Comparison of ENCODE assay signal across 1 cellular context in the genomic region with DNA sequence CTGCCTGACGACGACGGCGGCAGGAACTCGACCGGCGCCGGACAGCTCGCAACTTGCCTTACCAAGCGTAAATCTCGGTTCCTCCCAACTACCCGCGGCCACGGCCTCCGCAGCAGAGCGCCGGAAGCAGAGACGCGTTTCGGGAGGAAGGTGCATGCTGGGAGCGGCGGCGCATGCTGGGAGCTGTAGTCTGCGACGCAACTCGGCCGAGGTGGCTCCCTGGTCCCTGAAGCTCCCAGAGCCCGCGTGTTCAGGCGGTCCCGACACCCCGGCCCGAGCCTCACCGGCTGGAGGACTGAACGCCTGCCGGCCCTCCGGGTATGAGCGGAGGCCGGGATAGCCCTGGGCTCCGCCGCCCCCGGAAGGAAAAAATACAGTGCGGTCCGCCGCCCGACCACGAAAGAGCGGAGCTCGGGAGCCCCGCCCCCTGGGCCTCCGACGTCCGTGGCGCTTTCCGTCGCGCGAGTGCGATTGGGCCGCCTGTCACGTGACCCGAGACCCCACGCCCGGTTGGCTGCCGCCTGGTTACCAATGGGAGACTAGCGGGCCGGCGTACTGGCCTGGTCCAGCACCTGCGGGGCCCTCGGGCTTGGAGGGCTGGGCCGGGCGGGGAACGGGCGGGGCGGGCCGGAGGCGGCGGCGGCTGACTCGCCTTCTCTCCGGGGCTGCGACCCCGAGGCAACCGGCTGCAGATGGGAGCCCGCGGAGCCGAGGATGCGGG.
TF ChIP-seq lines count a peak whose summit lies in the region.

A gene with protein sequence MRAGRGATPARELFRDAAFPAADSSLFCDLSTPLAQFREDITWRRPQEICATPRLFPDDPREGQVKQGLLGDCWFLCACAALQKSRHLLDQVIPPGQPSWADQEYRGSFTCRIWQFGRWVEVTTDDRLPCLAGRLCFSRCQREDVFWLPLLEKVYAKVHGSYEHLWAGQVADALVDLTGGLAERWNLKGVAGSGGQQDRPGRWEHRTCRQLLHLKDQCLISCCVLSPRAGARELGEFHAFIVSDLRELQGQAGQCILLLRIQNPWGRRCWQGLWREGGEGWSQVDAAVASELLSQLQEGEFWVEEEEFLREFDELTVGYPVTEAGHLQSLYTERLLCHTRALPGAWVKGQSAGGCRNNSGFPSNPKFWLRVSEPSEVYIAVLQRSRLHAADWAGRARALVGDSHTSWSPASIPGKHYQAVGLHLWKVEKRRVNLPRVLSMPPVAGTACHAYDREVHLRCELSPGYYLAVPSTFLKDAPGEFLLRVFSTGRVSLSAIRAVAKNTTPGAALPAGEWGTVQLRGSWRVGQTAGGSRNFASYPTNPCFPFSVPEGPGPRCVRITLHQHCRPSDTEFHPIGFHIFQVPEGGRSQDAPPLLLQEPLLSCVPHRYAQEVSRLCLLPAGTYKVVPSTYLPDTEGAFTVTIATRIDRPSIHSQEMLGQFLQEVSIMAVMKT (plus strand): TSS at position 537 of the 721 bp plus-strand sequence. CDS start 178 bp downstream, at position 715.

TF ChIP-seq in HepG2, 621 proteins besides CTCF, POLR2A, EP300 and RAD21 (continued from another document and continues in another):
- TF ChIP-seq SMARCC2 (IDR thresholded peaks at IDR 0.05) = no peak
- TF ChIP-seq ZNF180 (CRISPR knock-in tag; IDR thresholded peaks at IDR 0.05; ENCODE audit: borderline replicate concordance, low read depth) = peak; percentile 48; the same call in 1 of the 2 replicates
- TF ChIP-seq GABPA (IDR thresholded peaks at IDR 0.05; ENCODE audit: low read depth, low read length) = no peak
- TF ChIP-seq GABPA (CRISPR knock-in tag; IDR thresholded peaks at IDR 0.05; ENCODE audit: low read depth) = peak; percentile 97
- peak; percentile 81 for TF ChIP-seq CREB1 (IDR thresholded peaks at IDR 0.05)
- peak; percentile 92 for TF ChIP-seq CREB1 (CRISPR knock-in tag; IDR thresholded peaks at IDR 0.05)
- TF ChIP-seq SUZ12 (IDR thresholded peaks at IDR 0.05; ENCODE audit: low read depth, low read length) = peak; percentile 94
- TF ChIP-seq KMT2A (CRISPR knock-in tag; IDR thresholded peaks at IDR 0.05) = peak; percentile 96
- TF ChIP-seq ARID2 (CRISPR knock-in tag; IDR thresholded peaks at IDR 0.05; ENCODE audit: borderline replicate concordance) = no peak
- TF ChIP-seq ZNF530 (CRISPR knock-in tag; IDR thresholded peaks at IDR 0.05; ENCODE audit: low read depth) = no peak
- TF ChIP-seq, protein P1, sequence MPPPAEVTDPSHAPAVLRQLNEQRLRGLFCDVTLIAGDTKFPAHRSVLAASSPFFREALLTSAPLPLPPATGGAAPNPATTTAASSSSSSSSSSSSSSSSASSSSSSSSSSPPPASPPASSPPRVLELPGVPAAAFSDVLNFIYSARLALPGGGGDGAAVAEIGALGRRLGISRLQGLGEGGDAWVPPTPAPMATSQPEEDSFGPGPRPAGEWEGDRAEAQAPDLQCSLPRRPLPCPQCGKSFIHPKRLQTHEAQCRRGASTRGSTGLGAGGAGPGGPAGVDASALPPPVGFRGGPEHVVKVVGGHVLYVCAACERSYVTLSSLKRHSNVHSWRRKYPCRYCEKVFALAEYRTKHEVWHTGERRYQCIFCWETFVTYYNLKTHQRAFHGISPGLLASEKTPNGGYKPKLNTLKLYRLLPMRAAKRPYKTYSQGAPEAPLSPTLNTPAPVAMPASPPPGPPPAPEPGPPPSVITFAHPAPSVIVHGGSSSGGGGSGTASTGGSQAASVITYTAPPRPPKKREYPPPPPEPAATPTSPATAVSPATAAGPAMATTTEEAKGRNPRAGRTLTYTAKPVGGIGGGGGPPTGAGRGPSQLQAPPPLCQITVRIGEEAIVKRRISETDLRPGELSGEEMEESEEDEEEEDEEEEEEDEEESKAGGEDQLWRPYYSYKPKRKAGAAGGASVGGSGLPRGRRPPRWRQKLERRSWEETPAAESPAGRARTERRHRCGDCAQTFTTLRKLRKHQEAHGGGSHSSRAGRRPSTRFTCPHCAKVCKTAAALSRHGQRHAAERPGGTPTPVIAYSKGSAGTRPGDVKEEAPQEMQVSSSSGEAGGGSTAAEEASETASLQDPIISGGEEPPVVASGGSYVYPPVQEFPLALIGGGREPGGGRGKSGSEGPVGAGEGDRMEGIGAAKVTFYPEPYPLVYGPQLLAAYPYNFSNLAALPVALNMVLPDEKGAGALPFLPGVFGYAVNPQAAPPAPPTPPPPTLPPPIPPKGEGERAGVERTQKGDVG (CRISPR knock-in tag; IDR thresholded peaks at IDR 0.05; ENCODE audit: borderline replicate concordance) = peak; percentile 67
- peak; percentile 77; the same call in 1 of the 2 replicates for TF ChIP-seq ESRRA (CRISPR knock-in tag; IDR thresholded peaks at IDR 0.05; ENCODE audit: low read depth)
- TF ChIP-seq, protein P2, sequence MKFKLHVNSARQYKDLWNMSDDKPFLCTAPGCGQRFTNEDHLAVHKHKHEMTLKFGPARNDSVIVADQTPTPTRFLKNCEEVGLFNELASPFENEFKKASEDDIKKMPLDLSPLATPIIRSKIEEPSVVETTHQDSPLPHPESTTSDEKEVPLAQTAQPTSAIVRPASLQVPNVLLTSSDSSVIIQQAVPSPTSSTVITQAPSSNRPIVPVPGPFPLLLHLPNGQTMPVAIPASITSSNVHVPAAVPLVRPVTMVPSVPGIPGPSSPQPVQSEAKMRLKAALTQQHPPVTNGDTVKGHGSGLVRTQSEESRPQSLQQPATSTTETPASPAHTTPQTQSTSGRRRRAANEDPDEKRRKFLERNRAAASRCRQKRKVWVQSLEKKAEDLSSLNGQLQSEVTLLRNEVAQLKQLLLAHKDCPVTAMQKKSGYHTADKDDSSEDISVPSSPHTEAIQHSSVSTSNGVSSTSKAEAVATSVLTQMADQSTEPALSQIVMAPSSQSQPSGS (CRISPR knock-in tag; IDR thresholded peaks at IDR 0.05) = no peak; the same call in 1 of the 2 replicates
- TF ChIP-seq ISX (CRISPR knock-in tag; conservative IDR thresholded peaks at IDR 0.05) = no peak
- no peak for TF ChIP-seq ZFP36 (IDR thresholded peaks at IDR 0.05; ENCODE audit: borderline replicate concordance, low read depth, low read length, partially characterized antibody)
- TF ChIP-seq ZNF451 (CRISPR knock-in tag; IDR thresholded peaks at IDR 0.05) = no peak
- TF ChIP-seq, protein P3, sequence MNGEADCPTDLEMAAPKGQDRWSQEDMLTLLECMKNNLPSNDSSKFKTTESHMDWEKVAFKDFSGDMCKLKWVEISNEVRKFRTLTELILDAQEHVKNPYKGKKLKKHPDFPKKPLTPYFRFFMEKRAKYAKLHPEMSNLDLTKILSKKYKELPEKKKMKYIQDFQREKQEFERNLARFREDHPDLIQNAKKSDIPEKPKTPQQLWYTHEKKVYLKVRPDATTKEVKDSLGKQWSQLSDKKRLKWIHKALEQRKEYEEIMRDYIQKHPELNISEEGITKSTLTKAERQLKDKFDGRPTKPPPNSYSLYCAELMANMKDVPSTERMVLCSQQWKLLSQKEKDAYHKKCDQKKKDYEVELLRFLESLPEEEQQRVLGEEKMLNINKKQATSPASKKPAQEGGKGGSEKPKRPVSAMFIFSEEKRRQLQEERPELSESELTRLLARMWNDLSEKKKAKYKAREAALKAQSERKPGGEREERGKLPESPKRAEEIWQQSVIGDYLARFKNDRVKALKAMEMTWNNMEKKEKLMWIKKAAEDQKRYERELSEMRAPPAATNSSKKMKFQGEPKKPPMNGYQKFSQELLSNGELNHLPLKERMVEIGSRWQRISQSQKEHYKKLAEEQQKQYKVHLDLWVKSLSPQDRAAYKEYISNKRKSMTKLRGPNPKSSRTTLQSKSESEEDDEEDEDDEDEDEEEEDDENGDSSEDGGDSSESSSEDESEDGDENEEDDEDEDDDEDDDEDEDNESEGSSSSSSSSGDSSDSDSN (CRISPR knock-in tag; IDR thresholded peaks at IDR 0.05) = peak; percentile 63
- TF ChIP-seq ZNF343 (CRISPR knock-in tag; IDR thresholded peaks at IDR 0.05) = peak; percentile 92
- TF ChIP-seq HOXA5 (CRISPR knock-in tag; IDR thresholded peaks at IDR 0.05) = no peak; the same call in 1 of the 2 replicates
- peak; percentile 83; the same call in 1 of the 2 replicates for TF ChIP-seq ZNF841 (CRISPR knock-in tag; IDR thresholded peaks at IDR 0.05; ENCODE audit: borderline replicate concordance)
- peak; percentile 80; the same call in 1 of the 2 replicates for TF ChIP-seq ZNF136 (CRISPR knock-in tag; IDR thresholded peaks at IDR 0.05; ENCODE audit: low read depth)
- no peak for TF ChIP-seq SYNCRIP (IDR thresholded peaks at IDR 0.05; ENCODE audit: insufficient read depth, low read depth, low read length)
- TF ChIP-seq, protein P4, sequence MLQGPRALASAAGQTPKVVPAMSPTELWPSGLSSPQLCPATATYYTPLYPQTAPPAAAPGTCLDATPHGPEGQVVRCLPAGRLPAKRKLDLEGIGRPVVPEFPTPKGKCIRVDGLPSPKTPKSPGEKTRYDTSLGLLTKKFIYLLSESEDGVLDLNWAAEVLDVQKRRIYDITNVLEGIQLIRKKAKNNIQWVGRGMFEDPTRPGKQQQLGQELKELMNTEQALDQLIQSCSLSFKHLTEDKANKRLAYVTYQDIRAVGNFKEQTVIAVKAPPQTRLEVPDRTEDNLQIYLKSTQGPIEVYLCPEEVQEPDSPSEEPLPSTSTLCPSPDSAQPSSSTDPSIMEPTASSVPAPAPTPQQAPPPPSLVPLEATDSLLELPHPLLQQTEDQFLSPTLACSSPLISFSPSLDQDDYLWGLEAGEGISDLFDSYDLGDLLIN (CRISPR knock-in tag; IDR thresholded peaks at IDR 0.05; ENCODE audit: borderline replicate concordance) = peak; percentile 88; the same call in 1 of the 2 replicates
- TF ChIP-seq, protein P5, sequence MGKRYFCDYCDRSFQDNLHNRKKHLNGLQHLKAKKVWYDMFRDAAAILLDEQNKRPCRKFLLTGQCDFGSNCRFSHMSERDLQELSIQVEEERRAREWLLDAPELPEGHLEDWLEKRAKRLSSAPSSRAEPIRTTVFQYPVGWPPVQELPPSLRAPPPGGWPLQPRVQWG (CRISPR knock-in tag; IDR thresholded peaks at IDR 0.05; ENCODE audit: borderline replicate concordance, low read depth) = no peak
- TF ChIP-seq, protein P6, sequence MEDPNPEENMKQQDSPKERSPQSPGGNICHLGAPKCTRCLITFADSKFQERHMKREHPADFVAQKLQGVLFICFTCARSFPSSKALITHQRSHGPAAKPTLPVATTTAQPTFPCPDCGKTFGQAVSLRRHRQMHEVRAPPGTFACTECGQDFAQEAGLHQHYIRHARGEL (CRISPR knock-in tag; IDR thresholded peaks at IDR 0.05) = no peak
- peak; percentile 41; the same call in 1 of the 2 replicates for TF ChIP-seq JDP2 (CRISPR knock-in tag; IDR thresholded peaks at IDR 0.05; ENCODE audit: borderline replicate concordance)
- TF ChIP-seq ZFP90 (CRISPR knock-in tag; IDR thresholded peaks at IDR 0.05; ENCODE audit: borderline replicate concordance) = no peak; the same call in 1 of the 2 replicates
- no peak for TF ChIP-seq KLF13 (CRISPR knock-in tag; IDR thresholded peaks at IDR 0.05)
- TF ChIP-seq, protein P7, sequence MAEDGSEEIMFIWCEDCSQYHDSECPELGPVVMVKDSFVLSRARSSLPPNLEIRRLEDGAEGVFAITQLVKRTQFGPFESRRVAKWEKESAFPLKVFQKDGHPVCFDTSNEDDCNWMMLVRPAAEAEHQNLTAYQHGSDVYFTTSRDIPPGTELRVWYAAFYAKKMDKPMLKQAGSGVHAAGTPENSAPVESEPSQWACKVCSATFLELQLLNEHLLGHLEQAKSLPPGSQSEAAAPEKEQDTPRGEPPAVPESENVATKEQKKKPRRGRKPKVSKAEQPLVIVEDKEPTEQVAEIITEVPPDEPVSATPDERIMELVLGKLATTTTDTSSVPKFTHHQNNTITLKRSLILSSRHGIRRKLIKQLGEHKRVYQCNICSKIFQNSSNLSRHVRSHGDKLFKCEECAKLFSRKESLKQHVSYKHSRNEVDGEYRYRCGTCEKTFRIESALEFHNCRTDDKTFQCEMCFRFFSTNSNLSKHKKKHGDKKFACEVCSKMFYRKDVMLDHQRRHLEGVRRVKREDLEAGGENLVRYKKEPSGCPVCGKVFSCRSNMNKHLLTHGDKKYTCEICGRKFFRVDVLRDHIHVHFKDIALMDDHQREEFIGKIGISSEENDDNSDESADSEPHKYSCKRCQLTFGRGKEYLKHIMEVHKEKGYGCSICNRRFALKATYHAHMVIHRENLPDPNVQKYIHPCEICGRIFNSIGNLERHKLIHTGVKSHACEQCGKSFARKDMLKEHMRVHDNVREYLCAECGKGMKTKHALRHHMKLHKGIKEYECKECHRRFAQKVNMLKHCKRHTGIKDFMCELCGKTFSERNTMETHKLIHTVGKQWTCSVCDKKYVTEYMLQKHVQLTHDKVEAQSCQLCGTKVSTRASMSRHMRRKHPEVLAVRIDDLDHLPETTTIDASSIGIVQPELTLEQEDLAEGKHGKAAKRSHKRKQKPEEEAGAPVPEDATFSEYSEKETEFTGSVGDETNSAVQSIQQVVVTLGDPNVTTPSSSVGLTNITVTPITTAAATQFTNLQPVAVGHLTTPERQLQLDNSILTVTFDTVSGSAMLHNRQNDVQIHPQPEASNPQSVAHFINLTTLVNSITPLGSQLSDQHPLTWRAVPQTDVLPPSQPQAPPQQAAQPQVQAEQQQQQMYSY (CRISPR knock-in tag; IDR thresholded peaks at IDR 0.05) = no peak; the same call in 1 of the 2 replicates
- no peak for TF ChIP-seq ATF7 (IDR thresholded peaks at IDR 0.05)
- TF ChIP-seq ATF7 (CRISPR knock-in tag; IDR thresholded peaks at IDR 0.05) = no peak
- TF ChIP-seq ZNF510 (CRISPR knock-in tag; IDR thresholded peaks at IDR 0.05; ENCODE audit: low read depth) = no peak
- TF ChIP-seq, protein P8, sequence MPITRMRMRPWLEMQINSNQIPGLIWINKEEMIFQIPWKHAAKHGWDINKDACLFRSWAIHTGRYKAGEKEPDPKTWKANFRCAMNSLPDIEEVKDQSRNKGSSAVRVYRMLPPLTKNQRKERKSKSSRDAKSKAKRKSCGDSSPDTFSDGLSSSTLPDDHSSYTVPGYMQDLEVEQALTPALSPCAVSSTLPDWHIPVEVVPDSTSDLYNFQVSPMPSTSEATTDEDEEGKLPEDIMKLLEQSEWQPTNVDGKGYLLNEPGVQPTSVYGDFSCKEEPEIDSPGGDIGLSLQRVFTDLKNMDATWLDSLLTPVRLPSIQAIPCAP (CRISPR knock-in tag; IDR thresholded peaks at IDR 0.05; ENCODE audit: low read depth) = no peak; the same call in 1 of the 2 replicates
- TF ChIP-seq SMYD3 (CRISPR knock-in tag; IDR thresholded peaks at IDR 0.05) = no peak
- TF ChIP-seq NCOR1 (IDR thresholded peaks at IDR 0.05; ENCODE audit: borderline replicate concordance, low read length) = no peak
- peak; percentile 95; the same call in 1 of the 2 replicates for TF ChIP-seq KLF15 (CRISPR knock-in tag; IDR thresholded peaks at IDR 0.05; ENCODE audit: borderline replicate concordance)
- no peak for TF ChIP-seq ZKSCAN1 (IDR thresholded peaks at IDR 0.05; ENCODE audit: low read length)
- no peak; the same call in 1 of the 2 replicates for TF ChIP-seq MTF2 (CRISPR knock-in tag; IDR thresholded peaks at IDR 0.05; ENCODE audit: borderline replicate concordance)
- TF ChIP-seq, protein P9, sequence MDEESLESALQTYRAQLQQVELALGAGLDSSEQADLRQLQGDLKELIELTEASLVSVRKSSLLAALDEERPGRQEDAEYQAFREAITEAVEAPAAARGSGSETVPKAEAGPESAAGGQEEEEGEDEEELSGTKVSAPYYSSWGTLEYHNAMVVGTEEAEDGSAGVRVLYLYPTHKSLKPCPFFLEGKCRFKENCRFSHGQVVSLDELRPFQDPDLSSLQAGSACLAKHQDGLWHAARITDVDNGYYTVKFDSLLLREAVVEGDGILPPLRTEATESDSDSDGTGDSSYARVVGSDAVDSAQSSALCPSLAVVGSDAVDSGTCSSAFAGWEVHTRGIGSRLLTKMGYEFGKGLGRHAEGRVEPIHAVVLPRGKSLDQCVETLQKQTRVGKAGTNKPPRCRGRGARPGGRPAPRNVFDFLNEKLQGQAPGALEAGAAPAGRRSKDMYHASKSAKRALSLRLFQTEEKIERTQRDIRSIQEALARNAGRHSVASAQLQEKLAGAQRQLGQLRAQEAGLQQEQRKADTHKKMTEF (CRISPR knock-in tag; IDR thresholded peaks at IDR 0.05) = peak; percentile 90
- TF ChIP-seq, protein P10, sequence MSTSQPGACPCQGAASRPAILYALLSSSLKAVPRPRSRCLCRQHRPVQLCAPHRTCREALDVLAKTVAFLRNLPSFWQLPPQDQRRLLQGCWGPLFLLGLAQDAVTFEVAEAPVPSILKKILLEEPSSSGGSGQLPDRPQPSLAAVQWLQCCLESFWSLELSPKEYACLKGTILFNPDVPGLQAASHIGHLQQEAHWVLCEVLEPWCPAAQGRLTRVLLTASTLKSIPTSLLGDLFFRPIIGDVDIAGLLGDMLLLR (CRISPR knock-in tag; IDR thresholded peaks at IDR 0.05) = peak; percentile 85
